In genomic region chr20:38569747-38570519, GRCh38 we compare ENCODE assay signal across 21 cellular contexts. TPM values are rescaled to one million over a fixed set of nuclear protein-coding genes. Genes with fewer than 3 reads are reported as not detected.
"Had no signal": no experiment of that assay in that cellular context is flagged by ENCODE, and none has a peak within 500 bp of the region (broad histone marks: within the 10 kb centered on the region; RNA-seq: fewer than 3 reads in every experiment).

No MANE protein-coding gene starts in this region.

- H3K9me3 Mint-ChIP-seq: activated CD4-positive, alpha-beta memory T cell treated with anti-CD3 and anti-CD28 coated beads, Interleukin-2, amount 10 ng/mL, durations not matched to agents 7 days and 5 days; activated naive CD4-positive, alpha-beta T cell treated with anti-CD3 and anti-CD28 coated beads, Interleukin-2, amount 10 ng/mL, durations not matched to agents 7 days and 5 days; activated T-helper 2 cell treated with anti-CD3 and anti-CD28 coated beads, Interferon-gamma antibody, Interleukin-2, Interleukin-4, amounts not matched to agents 10 μg/mL and 5 μg/mL and 100 μg/mL, durations not matched to agents 14 hours and 24 hours and 36 hours; brain; effector memory CD8-positive, alpha-beta T cell; T-helper 2 cell treated with Interferon-gamma antibody and Interleukin-4, amounts not matched to agents 5 μg/mL and 100 μg/mL, for 36 hours had no signal

- ATAC-seq: activated CD4-positive, alpha-beta T cell treated with anti-CD3 and anti-CD28 coated beads for 36 hours; effector memory CD8-positive, alpha-beta T cell; gastroesophageal sphincter; left ventricle myocardium superior had no signal

- H3K27ac ChIP-seq: epithelial cell of prostate, gastroesophageal sphincter, ovary, sigmoid colon, uterus, VCaP had no signal

- H3K4me1 Mint-ChIP-seq: activated CD4-positive, alpha-beta memory T cell treated with anti-CD3 and anti-CD28 coated beads, Interleukin-2, amount 10 ng/mL, durations not matched to agents 7 days and 5 days; activated CD4-positive, alpha-beta T cell treated with anti-CD3 and anti-CD28 coated beads for 36 hours; activated naive CD4-positive, alpha-beta T cell treated with anti-CD3 and anti-CD28 coated beads, Interleukin-2, amount 10 ng/mL, durations not matched to agents 7 days and 5 days; brain had no signal

- H3K27ac Mint-ChIP-seq: activated CD4-positive, alpha-beta memory T cell treated with anti-CD3 and anti-CD28 coated beads, Interleukin-2, amount 10 ng/mL, durations not matched to agents 7 days and 5 days; activated CD4-positive, alpha-beta T cell treated with anti-CD3 and anti-CD28 coated beads for 36 hours; activated naive CD4-positive, alpha-beta T cell treated with anti-CD3 and anti-CD28 coated beads, Interleukin-2, amount 10 ng/mL, durations not matched to agents 7 days and 5 days; activated T-helper 2 cell treated with anti-CD3 and anti-CD28 coated beads, Interferon-gamma antibody, Interleukin-2, Interleukin-4, amounts not matched to agents 10 μg/mL and 5 μg/mL and 100 μg/mL, durations not matched to agents 14 hours and 24 hours and 36 hours; T-helper 2 cell treated with Interferon-gamma antibody and Interleukin-4, amounts not matched to agents 5 μg/mL and 100 μg/mL, for 36 hours had no signal

- FAIRE-seq: kidney had no signal

- H3K36me3 ChIP-seq: ovary, uterus had no signal

- H3K4me3 Mint-ChIP-seq: activated CD4-positive, alpha-beta memory T cell treated with anti-CD3 and anti-CD28 coated beads, Interleukin-2, amount 10 ng/mL, durations not matched to agents 7 days and 5 days; activated CD4-positive, alpha-beta T cell treated with anti-CD3 and anti-CD28 coated beads for 36 hours; activated naive CD4-positive, alpha-beta T cell treated with anti-CD3 and anti-CD28 coated beads, Interleukin-2, amount 10 ng/mL, durations not matched to agents 7 days and 5 days; brain; effector memory CD8-positive, alpha-beta T cell; T-helper 2 cell treated with Interferon-gamma antibody and Interleukin-4, amounts not matched to agents 5 μg/mL and 100 μg/mL, for 36 hours had no signal

- H3K27me3 Mint-ChIP-seq: activated CD4-positive, alpha-beta memory T cell treated with anti-CD3 and anti-CD28 coated beads, Interleukin-2, amount 10 ng/mL, durations not matched to agents 7 days and 5 days; activated CD4-positive, alpha-beta T cell treated with anti-CD3 and anti-CD28 coated beads for 36 hours; activated naive CD4-positive, alpha-beta T cell treated with anti-CD3 and anti-CD28 coated beads, Interleukin-2, amount 10 ng/mL, durations not matched to agents 7 days and 5 days; brain; effector memory CD8-positive, alpha-beta T cell had no signal

- H3K4me3 ChIP-seq: gastroesophageal sphincter, ovary, sigmoid colon, uterus had no signal

- DNase-seq: activated CD4-positive, alpha-beta memory T cell treated with anti-CD3 and anti-CD28 coated beads, Interleukin-2, amount 10 ng/mL, durations not matched to agents 7 days and 5 days; activated CD4-positive, alpha-beta T cell treated with anti-CD3 and anti-CD28 coated beads for 36 hours; activated CD8-positive, alpha-beta memory T cell treated with anti-CD3 and anti-CD28 coated beads, Interleukin-2, amount 50 U/mL, for 48 hours; activated naive CD4-positive, alpha-beta T cell treated with anti-CD3 and anti-CD28 coated beads, Interleukin-2, amount 10 ng/mL, durations not matched to agents 7 days and 5 days; amygdala; effector memory CD8-positive, alpha-beta T cell; kidney; left ventricle myocardium superior; mesendoderm; ovary; sigmoid colon; stimulated activated CD4-positive, alpha-beta T cell treated with anti-CD3 and anti-CD28 coated beads, Interleukin-2, amount 100 ng/mL, for 48 hours; uterus had no signal

- H3K9me3 ChIP-seq: gastroesophageal sphincter, ovary, sigmoid colon, uterus had no signal

- H3K27me3 ChIP-seq: gastroesophageal sphincter, ovary, sigmoid colon, uterus had no signal

- H3K4me1 ChIP-seq: gastroesophageal sphincter, sigmoid colon, uterus had no signal

RNA-seq across cellular contexts. Expression of gene ADIG, which starts 11.1 kb away (rescaled TPM):
- total RNA-seq: activated CD4-positive, alpha-beta memory T cell treated with anti-CD3 and anti-CD28 coated beads, Interleukin-2, amount 10 ng/mL, durations not matched to agents 7 days and 5 days; activated CD4-positive, alpha-beta T cell treated with anti-CD3 and anti-CD28 coated beads for 36 hours; activated T-helper 2 cell treated with anti-CD3 and anti-CD28 coated beads, Interferon-gamma antibody, Interleukin-2, Interleukin-4, amounts not matched to agents 10 μg/mL and 5 μg/mL and 100 μg/mL, durations not matched to agents 14 hours and 24 hours and 36 hours; gastroesophageal sphincter; kidney; left ventricle myocardium superior; ovary; sigmoid colon; uterus had no signal
- polyA plus RNA-seq: neural cell, ovary, sigmoid colon, thymus had no signal

RNA-seq across cellular contexts. Expression of gene ARHGAP40, which starts 31.7 kb away (rescaled TPM):
- total RNA-seq: activated CD4-positive, alpha-beta memory T cell treated with anti-CD3 and anti-CD28 coated beads, Interleukin-2, amount 10 ng/mL, durations not matched to agents 7 days and 5 days; activated CD4-positive, alpha-beta T cell treated with anti-CD3 and anti-CD28 coated beads for 36 hours; activated T-helper 2 cell treated with anti-CD3 and anti-CD28 coated beads, Interferon-gamma antibody, Interleukin-2, Interleukin-4, amounts not matched to agents 10 μg/mL and 5 μg/mL and 100 μg/mL, durations not matched to agents 14 hours and 24 hours and 36 hours; gastroesophageal sphincter; left ventricle myocardium superior; ovary; sigmoid colon had no signal
- polyA plus RNA-seq: ovary, sigmoid colon had no signal
